Comparison of ENCODE assay signal across 12 cellular contexts in genomic region chr10:122525788-122526187, GRCh38. TPM values are rescaled to one million over a fixed set of nuclear protein-coding genes. Genes with fewer than 3 reads are reported as not detected.
A peak's percentile ranks its signal among the peaks of the same experiment; 100 is the strongest.
DNase-seq lines count a peak whose midpoint lies in the region; ATAC-seq, FAIRE-seq and TF ChIP-seq lines count a peak whose summit lies in the region.
"Had no signal": no experiment of that assay in that cellular context is flagged by ENCODE, and none has a peak within 500 bp of the region (broad histone marks: within the 10 kb centered on the region; RNA-seq: fewer than 3 reads in every experiment).

No MANE protein-coding gene starts in this region.

- H3K9me2 ChIP-seq in Karpas-422 (replicated peaks; ENCODE audit: insufficient read depth, low read length): no peaks in the 10 kb centered on the region

- no peak overlapping the region for H2AFZ ChIP-seq in Karpas-422 (ENCODE audit: low read length)

- H3K4me2 ChIP-seq in Karpas-422 (ENCODE audit: low read depth, low read length, poor library complexity, severe bottlenecking): no peak overlapping the region

- TF ChIP-seq CTCF in bronchial epithelial cell (IDR thresholded peaks at IDR 0.05; ENCODE audit: insufficient read depth, low read length, severe bottlenecking) (no peak), lower lobe of right lung (IDR thresholded peaks at IDR 0.05) (peak; percentile 49), GM13976 (IDR thresholded peaks at IDR 0.05; ENCODE audit: borderline replicate concordance, control extremely low read depth, extremely low read depth, insufficient read depth, missing control alignments) (no peak)

- H3K9me3 ChIP-seq in Karpas-422 (ENCODE audit: low read length) (no peaks in the 10 kb centered on the region), lower lobe of right lung (no peaks in the 10 kb centered on the region)

- H4K20me1 ChIP-seq in Karpas-422 (ENCODE audit: insufficient read depth, low read depth, low read length): no peaks in the 10 kb centered on the region

- H3K27ac ChIP-seq in Karpas-422 (ENCODE audit: low read length) (no peak overlapping the region), lower lobe of right lung (no peak overlapping the region)

- DNase-seq in DMS53 treated with DMSO at 0.1 percent for 48 hours (lab: John Stamatoyannopoulos, UW; ENCODE audit: unreplicated experiment): peak; percentile 20
- peak; percentile 52 for DNase-seq in Karpas-422
- peak; percentile 15 for DNase-seq in bronchial epithelial cell (ENCODE audit: low read depth)
- no peak for DNase-seq in lower lobe of right lung
- DNase-seq in GM13976 (ENCODE audit: low spot score): no peak
- DNase-seq in frontal cortex (ENCODE audit: low spot score in 2 of 2): no peak
- DNase-seq in stimulated activated naive CD8-positive, alpha-beta T cell treated with anti-CD3 and anti-CD28 coated beads, Interleukin-15, amount 100 ng/mL, for 72 hours: no peak
- DNase-seq: activated CD4-positive, alpha-beta T cell treated with anti-CD3 and anti-CD28 coated beads, Interleukin-2, amount 50 U/mL, for 4 hours; DND-41; occipital lobe had no signal

- H3K9me3 Mint-ChIP-seq in stimulated activated naive CD8-positive, alpha-beta T cell treated with anti-CD3 and anti-CD28 coated beads, Interleukin-15, amount 100 ng/mL, for 72 hours: no peaks in the 10 kb centered on the region

- H3K9ac ChIP-seq in Karpas-422 (ENCODE audit: low read length): no peak overlapping the region

- no peaks in the 10 kb centered on the region for H3K36me3 ChIP-seq in Karpas-422 (ENCODE audit: insufficient read depth, low read length)
- H3K36me3 ChIP-seq in bronchial epithelial cell (ENCODE audit: control insufficient read depth, insufficient read depth, low read length): no peaks in the 10 kb centered on the region
- H3K36me3 ChIP-seq in lower lobe of right lung: no peaks in the 10 kb centered on the region

- H3K4me1 ChIP-seq in Karpas-422 (ENCODE audit: low read length) (no peaks in the 10 kb centered on the region), lower lobe of right lung (peaks cover 27% of the 10 kb centered on the region)

- intact Hi-C loops in lower lobe of right lung (cut with DNase I): no loop called here

- H3K27ac Mint-ChIP-seq in stimulated activated naive CD8-positive, alpha-beta T cell treated with anti-CD3 and anti-CD28 coated beads, Interleukin-15, amount 100 ng/mL, for 72 hours: no peak overlapping the region

- H3K27me3 Mint-ChIP-seq in stimulated activated naive CD8-positive, alpha-beta T cell treated with anti-CD3 and anti-CD28 coated beads, Interleukin-15, amount 100 ng/mL, for 72 hours: peaks cover 36% of the 10 kb centered on the region

- ATAC-seq in lower lobe of right lung (peak; percentile 58 to 73), HG02885 (IDR thresholded peaks at IDR 0.05; ENCODE audit: poor library complexity, unreplicated experiment) (no peak)
- no peak for ATAC-seq in stimulated activated naive CD8-positive, alpha-beta T cell treated with anti-CD3 and anti-CD28 coated beads, Interleukin-15, amount 100 ng/mL, for 72 hours

- no peaks in the 10 kb centered on the region for H3K79me2 ChIP-seq in Karpas-422 (ENCODE audit: low read length)

- peaks cover 9% of the 10 kb centered on the region for H3K4me1 Mint-ChIP-seq in stimulated activated naive CD8-positive, alpha-beta T cell treated with anti-CD3 and anti-CD28 coated beads, Interleukin-15, amount 100 ng/mL, for 72 hours

- H3K4me3 Mint-ChIP-seq in stimulated activated naive CD8-positive, alpha-beta T cell treated with anti-CD3 and anti-CD28 coated beads, Interleukin-15, amount 100 ng/mL, for 72 hours: no peak overlapping the region

- in situ Hi-C loops in GM13976 (cut with MboI; ENCODE audit: low sequenced_read_pairs, unreplicated experiment): no loop called here

- H3K27me3 ChIP-seq in Karpas-422 (ENCODE audit: low read length): no peaks in the 10 kb centered on the region
- no peaks in the 10 kb centered on the region for H3K27me3 ChIP-seq in bronchial epithelial cell (ENCODE audit: control insufficient read depth, insufficient read depth, low read length)
- H3K27me3 ChIP-seq in lower lobe of right lung (ENCODE audit: low read depth): no peaks in the 10 kb centered on the region

- FAIRE-seq in bronchial epithelial cell (lab: Jason Lieb, UNC) (no peak), frontal cortex (lab: Jason Lieb, UNC) (no peak)
- FAIRE-seq: astrocyte had no signal

- no peak overlapping the region for H3K4me3 ChIP-seq in Karpas-422 (ENCODE audit: low read length)
- no peak overlapping the region for H3K4me3 ChIP-seq in bronchial epithelial cell (ENCODE audit: low read depth, low read length)
- no peak overlapping the region for H3K4me3 ChIP-seq in lower lobe of right lung

RNA-seq across cellular contexts. Expression of gene DMBT1, which starts 34.8 kb away (rescaled TPM):
- total RNA-seq in Karpas-422 (2014; rRNA removed; shearing (Covaris generic); ENCODE audit: low replicate concordance): not detected in 2 replicates
- not detected in 2 replicates for total RNA-seq in bronchial epithelial cell
- 43.1 TPM for total RNA-seq in lower lobe of right lung
- total RNA-seq in frontal cortex: not detected
- total RNA-seq: astrocyte had no signal

Comparison
In these comparisons a context has a peak if more than half of its experiments do, and no peak if none do; other contexts are left out.
1. DNase-seq: peak in DMS53 treated with DMSO at 0.1 percent for 48 hours (single experiment), Karpas-422 (single experiment) and bronchial epithelial cell (single experiment); none in lower lobe of right lung (single experiment), GM13976 (single experiment), frontal cortex (0 of 2) and stimulated activated naive CD8-positive, alpha-beta T cell treated with anti-CD3 and anti-CD28 coated beads, Interleukin-15, amount 100 ng/mL, for 72 hours (0 of 2).
2. ATAC-seq: peak in lower lobe of right lung (2 of 2); none in HG02885 (single experiment) and stimulated activated naive CD8-positive, alpha-beta T cell treated with anti-CD3 and anti-CD28 coated beads, Interleukin-15, amount 100 ng/mL, for 72 hours (single experiment).
3. RNA of gene DMBT1, which starts 34.8 kb away (total RNA-seq): 43.1 TPM in lower lobe of right lung (single experiment); not detected in Karpas-422, not detected in bronchial epithelial cell and not detected in frontal cortex (single experiment); every median in the first group is over 10 times any median in the second.